In the genomic region with DNA sequence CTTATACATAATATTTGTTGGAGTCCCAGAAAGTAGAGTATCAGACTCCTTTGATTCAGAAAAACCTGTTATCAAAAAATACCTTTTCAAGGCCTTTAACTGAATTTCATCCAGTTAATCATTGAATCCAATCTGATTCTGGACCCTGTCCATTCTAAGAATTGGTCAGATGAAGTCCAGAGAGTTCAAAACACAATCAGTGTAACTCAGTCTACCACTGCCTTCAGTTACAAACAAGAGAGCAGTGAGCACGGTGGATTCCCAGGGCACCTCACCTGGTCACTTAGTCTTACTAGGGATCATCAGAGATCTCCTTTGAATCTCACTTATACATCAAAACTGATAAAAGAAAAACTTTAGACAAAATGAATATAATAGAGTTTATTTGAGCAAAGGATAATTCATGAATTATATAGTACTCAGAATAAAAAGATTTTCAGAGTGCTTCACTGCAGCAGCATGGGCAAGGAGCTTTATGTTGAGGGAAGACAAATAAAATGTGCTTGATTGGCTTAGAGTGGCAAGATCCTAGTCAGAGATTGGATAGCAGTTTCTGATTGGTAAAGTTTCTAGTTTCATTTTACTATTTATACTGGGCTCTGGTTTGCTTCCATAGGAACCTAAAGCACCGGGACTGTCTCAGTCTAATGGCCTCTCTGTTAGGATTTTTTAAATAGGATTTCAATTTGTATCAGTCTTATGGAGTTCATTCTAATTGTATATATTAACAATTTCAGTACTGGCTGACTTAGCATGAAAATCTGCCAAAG, we compare ENCODE assay signal across 21 cellular contexts.
DNase-seq lines count a peak whose midpoint lies in the region; ATAC-seq, FAIRE-seq and TF ChIP-seq lines count a peak whose summit lies in the region.
"Had no signal": no experiment of that assay in that cellular context is flagged by ENCODE, and none has a peak within 500 bp of the region (broad histone marks: within the 10 kb centered on the region; RNA-seq: fewer than 3 reads in every experiment).

No MANE protein-coding gene starts in this region.

- H2BK5ac ChIP-seq in H9 (ENCODE audit: insufficient read length, low read length) = no peak overlapping the region

- H3K27me3 ChIP-seq in liver (ENCODE audit: control insufficient read depth in 4 of 4, insufficient read depth in 4 of 4, low read length in 3 of 4) = no peaks in the 10 kb centered on the region
- H3K27me3 ChIP-seq in HepG2 (ENCODE audit: control insufficient read depth in 1 of 2, insufficient read depth in 2 of 2, low read length in 2 of 2) = no peaks in the 10 kb centered on the region
- no peaks in the 10 kb centered on the region for H3K27me3 ChIP-seq in H9 (ENCODE audit: insufficient read depth, low read length)
- H3K27me3 ChIP-seq: BE2C had no signal

- ATAC-seq in HepG2 = no peak

- H2BK20ac ChIP-seq in H9 (ENCODE audit: low read depth, low read length, poor library complexity, severe bottlenecking) = no peak overlapping the region

- H3K9me3 Mint-ChIP-seq in mesothelial cell of epicardium (peaks cover 18% of the 10 kb centered on the region), H9 (no peaks in the 10 kb centered on the region)
- H3K9me3 Mint-ChIP-seq in activated CD4-positive, alpha-beta memory T cell treated with anti-CD3 and anti-CD28 coated beads for 36 hours = no peaks in the 10 kb centered on the region

- H3K23ac ChIP-seq in H9 (ENCODE audit: insufficient read length, low read depth, low read length) = no peak overlapping the region

- H3K79me1 ChIP-seq in H9 (ENCODE audit: insufficient read depth, low read depth, low read length, poor library complexity, severe bottlenecking) = no peaks in the 10 kb centered on the region

- H3K36me3 Mint-ChIP-seq in mesothelial cell of epicardium (peaks cover 19% of the 10 kb centered on the region), H9 (ENCODE audit: insufficient read depth in 1 of 3, low read depth in 3 of 3) (peaks cover 0 to 8% (median 0%) of the 10 kb centered on the region in 3 experiments; a peak in 3 of 7 replicates)
- no peaks in the 10 kb centered on the region for H3K36me3 Mint-ChIP-seq in activated CD4-positive, alpha-beta memory T cell treated with anti-CD3 and anti-CD28 coated beads for 36 hours
- H3K36me3 Mint-ChIP-seq: CD4-positive, CD25-positive, alpha-beta regulatory T cell; CD8-positive, alpha-beta memory T cell had no signal

- POLR2A ChIA-PET in HepG2 (lab: Yijun Ruan, JAX) = no interaction called here
- POLR2A ChIA-PET in activated CD4-positive, alpha-beta memory T cell treated with anti-CD3 and anti-CD28 coated beads for 36 hours (lab: Charles Lee) = no interaction called here

- TF ChIP-seq EP300 in HepG2 (IDR thresholded peaks at IDR 0.05; ENCODE audit: low read depth in 2 of 2, low read length in 2 of 2) (no peak), HepG2 (CRISPR knock-in tag; IDR thresholded peaks at IDR 0.05; ENCODE audit: borderline replicate concordance) (no peak)

- H3K27me3 Mint-ChIP-seq in mesothelial cell of epicardium (ENCODE audit: low read depth) (no peaks in the 10 kb centered on the region), H9 (ENCODE audit: low read depth) (no peaks in the 10 kb centered on the region)
- no peaks in the 10 kb centered on the region for H3K27me3 Mint-ChIP-seq in activated CD4-positive, alpha-beta memory T cell treated with anti-CD3 and anti-CD28 coated beads for 36 hours
- H3K27me3 Mint-ChIP-seq: CD4-positive, CD25-positive, alpha-beta regulatory T cell; CD8-positive, alpha-beta memory T cell had no signal

- TF ChIP-seq RAD21 in liver (IDR thresholded peaks at IDR 0.05) (no peak), HepG2 (CRISPR knock-in tag; IDR thresholded peaks at IDR 0.05) (no peak)

- H3K27ac Mint-ChIP-seq in mesothelial cell of epicardium (peak overlapping the region; percentile 22), H9 (no peak overlapping the region)
- H3K27ac Mint-ChIP-seq in activated CD4-positive, alpha-beta memory T cell treated with anti-CD3 and anti-CD28 coated beads for 36 hours = no peak overlapping the region
- H3K27ac Mint-ChIP-seq: CD4-positive, CD25-positive, alpha-beta regulatory T cell; CD8-positive, alpha-beta memory T cell had no signal

- H3K14ac ChIP-seq in H9 (ENCODE audit: insufficient read depth, low read length) = no peak overlapping the region

- H3K56ac ChIP-seq in H9 (ENCODE audit: insufficient read length, low read depth, low read length) = no peak overlapping the region

- no peak overlapping the region for H4K8ac ChIP-seq in H9 (replicated peaks; ENCODE audit: insufficient read length, low read depth, low read length)

- no peak overlapping the region for H4K5ac ChIP-seq in H9 (ENCODE audit: insufficient read length, low read depth, low read length)

- no TSS peak for BruUV-seq in HepG2 (replicated peaks; lab: Mats Ljungman, UMichigan)

- H3K9me3 ChIP-seq in liver (ENCODE audit: control insufficient read depth in 4 of 4, low read length in 3 of 4) (no peaks in the 10 kb centered on the region), HepG2 (ENCODE audit: low read length) (no peaks in the 10 kb centered on the region), H9 (ENCODE audit: control insufficient read depth, low read depth, low read length) (no peaks in the 10 kb centered on the region)
- H3K9me3 ChIP-seq: BE2C, HAP-1 had no signal

- peak overlapping the region; percentile 28 to 34 for H3K27ac ChIP-seq in liver (ENCODE audit: low read depth in 1 of 2, low read length in 2 of 2)
- H3K27ac ChIP-seq in HepG2 (ENCODE audit: extremely low read length, insufficient read depth, low read length) = no peak overlapping the region
- H3K27ac ChIP-seq in H9 (ENCODE audit: insufficient read length, low read depth, low read length) = no peak overlapping the region

- WGBS in liver = 38% methylated on average over 2 of the region's 2 CpGs
- WGBS in HepG2 (ENCODE audit: low lambda C conversion rate) = 0% methylated on average over 2 of the region's 2 CpGs
- no CpG with 5 or more reads among the region's 2 CpGs for WGBS in H9 (ENCODE audit: extremely low coverage, insufficient read length, low lambda C conversion rate)

- TF ChIP-seq POLR2A in HepG2 (IDR thresholded peaks at IDR 0.05; ENCODE audit: insufficient read depth in 1 of 2, low read depth in 2 of 2, low read length in 2 of 2) (no peak), GM12892 (IDR thresholded peaks at IDR 0.05; ENCODE audit: low read depth, low read length) (no peak)

- H3K4me2 ChIP-seq in HepG2 (ENCODE audit: low read depth, low read length) = no peak overlapping the region
- no peak overlapping the region for H3K4me2 ChIP-seq in H9 (ENCODE audit: insufficient read depth, insufficient read length, low read length)

- intact Hi-C loops in HepG2 (cut with micrococcal nuclease; ENCODE audit: unreplicated experiment) = no loop called here
- intact Hi-C loops in activated CD4-positive, alpha-beta memory T cell treated with anti-CD3 and anti-CD28 coated beads for 36 hours (cut with micrococcal nuclease) = no loop called here

- no peaks in the 10 kb centered on the region for H3K23me2 ChIP-seq in H9 (ENCODE audit: insufficient read length, low read depth, low read length, poor library complexity, severe bottlenecking)

- H2BK15ac ChIP-seq in H9 (ENCODE audit: low read depth, low read length) = no peak overlapping the region

- H4K20me1 ChIP-seq in HepG2 (ENCODE audit: insufficient read depth, low read length) (no peaks in the 10 kb centered on the region), H9 (ENCODE audit: control insufficient read depth, insufficient read depth, insufficient read length) (no peaks in the 10 kb centered on the region)

- no peak overlapping the region for H2BK120ac ChIP-seq in H9 (ENCODE audit: low read depth, low read length, poor library complexity, severe bottlenecking)

- no peak overlapping the region for H3K9ac ChIP-seq in liver (ENCODE audit: low read depth in 1 of 2, low read length in 2 of 2)
- H3K9ac ChIP-seq in HepG2 (ENCODE audit: insufficient read depth, low read depth, low read length) = no peak overlapping the region
- H3K9ac ChIP-seq in H9 (ENCODE audit: extremely low read depth, insufficient read length, low read length) = no peak overlapping the region

- H3K36me3 ChIP-seq in liver (ENCODE audit: control insufficient read depth in 4 of 4, insufficient read depth in 3 of 4, low read depth in 1 of 4, low read length in 3 of 4) (no peaks in the 10 kb centered on the region), HepG2 (replicated peaks in 1 of 2; ENCODE audit: control insufficient read depth in 1 of 2, insufficient read depth in 2 of 2, low read length in 2 of 2) (no peaks in the 10 kb centered on the region)
- H3K36me3 ChIP-seq: BE2C, HAP-1 had no signal

- H2BK12ac ChIP-seq in H9 (ENCODE audit: insufficient read length, low read depth, low read length) = no peak overlapping the region

- CTCF ChIA-PET in HepG2 (lab: Yijun Ruan, JAX; ENCODE audit: low intra/inter-chr PET ratio, low total read pairs) = no interaction called here
- CTCF ChIA-PET in activated CD4-positive, alpha-beta memory T cell treated with anti-CD3 and anti-CD28 coated beads for 36 hours (lab: Charles Lee) = no interaction called here

- H2AFZ ChIP-seq in HepG2 (ENCODE audit: low read length) = no peak overlapping the region
- H2AFZ ChIP-seq in H9 (ENCODE audit: low read length) = no peak overlapping the region

- no peak overlapping the region for H3K18ac ChIP-seq in H9 (ENCODE audit: insufficient read length, low read depth, low read length)

- H3K4me1 Mint-ChIP-seq in mesothelial cell of epicardium = peaks cover 9% of the 10 kb centered on the region
- 0 out of 4 replicates have a peak, but pooled peaks cover 0 to 4% of the 10 kb centered on the region in 2 experiments for H3K4me1 Mint-ChIP-seq in H9
- H3K4me1 Mint-ChIP-seq in activated CD4-positive, alpha-beta memory T cell treated with anti-CD3 and anti-CD28 coated beads for 36 hours (ENCODE audit: low read depth) = no peaks in the 10 kb centered on the region
- H3K4me1 Mint-ChIP-seq: CD4-positive, CD25-positive, alpha-beta regulatory T cell; CD8-positive, alpha-beta memory T cell had no signal

- no peak overlapping the region for H4K91ac ChIP-seq in H9 (ENCODE audit: insufficient read length, low read depth, low read length)

- H3K4me1 ChIP-seq in liver (ENCODE audit: control insufficient read depth in 4 of 4, insufficient read depth in 4 of 4, low read length in 3 of 4) (peaks cover 0 to 25% (median 8%) of the 10 kb centered on the region in 4 donors), HepG2 (ENCODE audit: insufficient read depth, low read length) (peaks cover 17% of the 10 kb centered on the region), H9 (ENCODE audit: insufficient read depth, low read length) (no peaks in the 10 kb centered on the region; the same call in 1 of the 2 replicates)
- H3K4me1 ChIP-seq: BE2C, HAP-1 had no signal

- H3K79me2 ChIP-seq in HepG2 (ENCODE audit: insufficient read depth, low read length) = no peaks in the 10 kb centered on the region
- no peaks in the 10 kb centered on the region for H3K79me2 ChIP-seq in H9 (ENCODE audit: insufficient read depth, low read length)

- no peak for TF ChIP-seq CTCF in liver (IDR thresholded peaks at IDR 0.05; ENCODE audit: low read depth, low read length, missing input control)
- no peak for TF ChIP-seq CTCF in HepG2 (CRISPR knock-in tag; IDR thresholded peaks at IDR 0.05)
- TF ChIP-seq CTCF in mesothelial cell of epicardium (IDR thresholded peaks at IDR 0.05; ENCODE audit: unreplicated experiment) = no peak
- TF ChIP-seq CTCF in H9 (conservative IDR thresholded peaks at IDR 0.05) = no peak

- H3K4me3 ChIP-seq in liver (ENCODE audit: low read depth in 1 of 3, low read length in 3 of 3) (no peak overlapping the region), HepG2 (replicated peaks in 1 of 3; ENCODE audit: insufficient read depth in 1 of 3, low read depth in 2 of 3, low read length in 3 of 3) (no peak overlapping the region)
- H3K4me3 ChIP-seq: HAP-1 had no signal

- FAIRE-seq in HepG2 (lab: Jason Lieb, UNC) (no peak), islet of Langerhans (lab: Jason Lieb, UNC) (peak; percentile 93), GM12892 (lab: Jason Lieb, UNC) (no peak)
- FAIRE-seq: A204.1, HTR-8/SVneo had no signal

- DNase-seq in HepG2 (ENCODE audit: low spot score) (no peak), OCI-M1 (lab: John Stamatoyannopoulos, UW) (peak; percentile 5), mesothelial cell of epicardium (ENCODE audit: low spot score in 2 of 2, unreplicated experiment in 2 of 2) (no peak), GM12892 (ENCODE audit: insufficient read length) (no peak), H9 (no peak)
- no peak for DNase-seq in activated CD4-positive, alpha-beta memory T cell treated with anti-CD3 and anti-CD28 coated beads for 36 hours
- DNase-seq: ACHN; BE2C; C1 segment of cervical spinal cord; CD4-positive, CD25-positive, alpha-beta regulatory T cell; CD8-positive, alpha-beta memory T cell; COR-L47; DMS79 treated with DMSO at 0.1 percent for 48 hours; GF-D8; GOT3; KG1 had no signal

- no peak overlapping the region for H2AK5ac ChIP-seq in H9 (ENCODE audit: insufficient read length, low read length)

- H3T11ph ChIP-seq in H9 (ENCODE audit: low read length) = no peak overlapping the region

- in situ Hi-C loops in HepG2 (cut with HindIII; ENCODE audit: extremely low pct_ligation_motif_present, low pct_unique_long_range_greater_than_20kb) = no loop called here

- H3K4me3 Mint-ChIP-seq in mesothelial cell of epicardium = no peak overlapping the region
- H3K4me3 Mint-ChIP-seq in H9 = no peak overlapping the region
- no peak overlapping the region for H3K4me3 Mint-ChIP-seq in activated CD4-positive, alpha-beta memory T cell treated with anti-CD3 and anti-CD28 coated beads for 36 hours
- H3K4me3 Mint-ChIP-seq: CD4-positive, CD25-positive, alpha-beta regulatory T cell; CD8-positive, alpha-beta memory T cell had no signal

- H3K4ac ChIP-seq in H9 (ENCODE audit: low read depth, low read length) = no peak overlapping the region

Comparison
In these comparisons a context has a peak if more than half of its experiments do, and no peak if none do; other contexts are left out.
1. H3K27ac ChIP-seq: peak in liver (2 of 2); none in HepG2 (single experiment) and H9 (single experiment).